In genomic region chr20:9999660-10000059, GRCh38 we compare ENCODE assay signal across 10 cellular contexts. TPM values are rescaled to one million over a fixed set of nuclear protein-coding genes. Genes with fewer than 3 reads are reported as not detected.
A peak's percentile ranks its signal among the peaks of the same experiment; 100 is the strongest.
DNase-seq lines count a peak whose midpoint lies in the region; ATAC-seq and FAIRE-seq lines count a peak whose summit lies in the region.
"Had no signal": no experiment of that assay in that cellular context is flagged by ENCODE, and none has a peak within 500 bp of the region (broad histone marks: within the 10 kb centered on the region; RNA-seq: fewer than 3 reads in every experiment).

No MANE protein-coding gene starts in this region.

- WGBS in small intestine, 3 donors: 65 to 69% (median 69%) methylated on average over 1 of the region's 1 CpG

- H3K79me2 ChIP-seq in Karpas-422 (ENCODE audit: low read length): no peaks in the 10 kb centered on the region

- H3K9ac ChIP-seq in Karpas-422 (ENCODE audit: low read length): no peak overlapping the region

- no peaks in the 10 kb centered on the region for H4K20me1 ChIP-seq in Karpas-422 (ENCODE audit: insufficient read depth, low read depth, low read length)

- H3K4me2 ChIP-seq in Karpas-422 (ENCODE audit: low read depth, low read length, poor library complexity, severe bottlenecking): no peak overlapping the region

- peak; percentile 51 for ATAC-seq in GM21367 (IDR thresholded peaks at IDR 0.05; ENCODE audit: unreplicated experiment)

- H3K27ac ChIP-seq in Karpas-422 (ENCODE audit: low read length): no peak overlapping the region
- H3K27ac ChIP-seq in small intestine (ENCODE audit: low read depth in 1 of 2, low read length in 1 of 2): no peak overlapping the region
- H3K27ac ChIP-seq: HL-60, vagina had no signal

- H3K36me3 ChIP-seq in Karpas-422 (ENCODE audit: insufficient read depth, low read length) (no peaks in the 10 kb centered on the region), small intestine (ENCODE audit: control insufficient read depth in 2 of 2, insufficient read depth in 2 of 2, low read length in 2 of 2) (no peaks in the 10 kb centered on the region)
- H3K36me3 ChIP-seq: vagina had no signal

- H2AFZ ChIP-seq in Karpas-422 (ENCODE audit: low read length): no peak overlapping the region; the same call in 1 of the 2 replicates

- H3K4me1 ChIP-seq in Karpas-422 (ENCODE audit: low read length): peaks cover 10% of the 10 kb centered on the region
- H3K4me1 ChIP-seq in small intestine (ENCODE audit: control insufficient read depth in 2 of 2, insufficient read depth in 1 of 2, low read depth in 1 of 2, low read length in 1 of 2): no peaks in the 10 kb centered on the region
- H3K4me1 ChIP-seq: vagina had no signal

- DNase-seq in Karpas-422 (peak; percentile 68), SKM-1 treated with dmso at 0.1 percent for 144 hours (lab: John Stamatoyannopoulos, UW; ENCODE audit: unreplicated experiment) (peak; percentile 11), small intestine (peak; percentile 3), OCI-M2 (lab: John Stamatoyannopoulos, UW; ENCODE audit: unreplicated experiment) (no peak), NCI-H2227 treated with DMSO at 0.1 percent for 48 hours (lab: John Stamatoyannopoulos, UW) (no peak), NCI-H2196 (lab: John Stamatoyannopoulos, UW; ENCODE audit: unreplicated experiment) (no peak)
- DNase-seq: NCI-H1417 had no signal

- no peak for FAIRE-seq in small intestine (lab: Jason Lieb, UNC)

- H3K4me3 ChIP-seq in Karpas-422 (ENCODE audit: low read length): no peak overlapping the region
- H3K4me3 ChIP-seq in small intestine (ENCODE audit: low read depth in 1 of 2, low read length in 2 of 2): no peak overlapping the region
- H3K4me3 ChIP-seq: vagina had no signal

- no peaks in the 10 kb centered on the region for H3K9me2 ChIP-seq in Karpas-422 (replicated peaks; ENCODE audit: insufficient read depth, low read length)

- H3K9me3 ChIP-seq in Karpas-422 (ENCODE audit: low read length) (no peaks in the 10 kb centered on the region), small intestine (ENCODE audit: control insufficient read depth, low read depth) (no peaks in the 10 kb centered on the region)
- H3K9me3 ChIP-seq: vagina had no signal

- H3K27me3 ChIP-seq in Karpas-422 (ENCODE audit: low read length) (no peaks in the 10 kb centered on the region), small intestine (ENCODE audit: control insufficient read depth in 2 of 2, insufficient read depth in 2 of 2, low read length in 2 of 2) (no peaks in the 10 kb centered on the region)
- H3K27me3 ChIP-seq: vagina had no signal

RNA-seq across cellular contexts. Expression of gene ANKEF1, which starts 35.1 kb away (rescaled TPM):
- 3.3 and 9.6 TPM in 2 replicates for total RNA-seq in Karpas-422 (2014; rRNA removed; shearing (Covaris generic); ENCODE audit: low replicate concordance)
- 1 to 10 TPM; 2.2 to 3.0 (median 3.0) TPM for polyA plus RNA-seq in small intestine

Comparison
In these comparisons a context has a peak if more than half of its experiments do, and no peak if none do; other contexts are left out.
1. DNase-seq: peak in Karpas-422 (single experiment), SKM-1 treated with dmso at 0.1 percent for 144 hours (single experiment) and small intestine (single experiment); none in OCI-M2 (single experiment), NCI-H2227 treated with DMSO at 0.1 percent for 48 hours (single experiment) and NCI-H2196 (single experiment).